Comparison of ENCODE assay signal across 1 cellular context in genomic region chr12:108337235-108338223, GRCh38.
TF ChIP-seq lines count a peak whose summit lies in the region.

No MANE protein-coding gene starts in this region.

TF ChIP-seq in K562, 482 proteins besides CTCF, POLR2A, EP300 and RAD21 (continued from another document and continues in another):
- TF ChIP-seq ZBTB49 (CRISPR knock-in tag; IDR thresholded peaks at IDR 0.05; ENCODE audit: borderline replicate concordance) (no peak), CHD2 (IDR thresholded peaks at IDR 0.05; ENCODE audit: low read depth, low read length) (no peak), TEAD4 (IDR thresholded peaks at IDR 0.05; ENCODE audit: low read length) (peak; percentile 89), TEAD4 (CRISPR knock-in tag; IDR thresholded peaks at IDR 0.05; ENCODE audit: borderline replicate concordance) (no peak), ILK (tag; IDR thresholded peaks at IDR 0.05; ENCODE audit: borderline replicate concordance, low read depth) (no peak), PHF20 (IDR thresholded peaks at IDR 0.05; ENCODE audit: partially characterized antibody) (no peak), MCM5 (IDR thresholded peaks at IDR 0.05; ENCODE audit: low read depth) (no peak), HEY1 (CRISPR knock-in tag; IDR thresholded peaks at IDR 0.05; ENCODE audit: borderline replicate concordance) (no peak), GMEB1 (CRISPR knock-in tag; IDR thresholded peaks at IDR 0.05) (no peak), MLX (CRISPR knock-in tag; conservative IDR thresholded peaks at IDR 0.05) (no peak), KAT7 (CRISPR knock-in tag; IDR thresholded peaks at IDR 0.05; ENCODE audit: borderline replicate concordance) (no peak), ZNF398 (CRISPR knock-in tag; IDR thresholded peaks at IDR 0.05) (no peak), SAP30 (IDR thresholded peaks at IDR 0.05; ENCODE audit: borderline replicate concordance, insufficient read depth, low read depth, low read length, poor library complexity, severe bottlenecking) (no peak), KHSRP (IDR thresholded peaks at IDR 0.05) (no peak), NCOA1 (IDR thresholded peaks at IDR 0.05; ENCODE audit: low read depth) (peak; percentile 82; the same call in 1 of the 2 replicates), TBP (optimal IDR thresholded peaks at IDR 0.05; ENCODE audit: low read depth, low read length) (peak; percentile 35), U2AF1 (optimal IDR thresholded peaks at IDR 0.05; ENCODE audit: low read depth, low read length) (no peak), CEBPG (CRISPR knock-in tag; IDR thresholded peaks at IDR 0.05) (no peak), CEBPG (tag; conservative IDR thresholded peaks at IDR 0.05 in 1 of 2, IDR thresholded peaks at IDR 0.05 in 1 of 2) (no peak), ARID4B (CRISPR knock-in tag; IDR thresholded peaks at IDR 0.05) (no peak), TAF9B (IDR thresholded peaks at IDR 0.05; ENCODE audit: partially characterized antibody) (no peak), EP400 (IDR thresholded peaks at IDR 0.05) (peak; percentile 42; the same call in 1 of the 2 replicates), FOXM1 (IDR thresholded peaks at IDR 0.05; ENCODE audit: low read depth) (peak; percentile 68; the same call in 1 of the 2 replicates), FOXM1 (CRISPR knock-in tag; IDR thresholded peaks at IDR 0.05; ENCODE audit: low read depth) (no peak), SETDB1 (IDR thresholded peaks at IDR 0.05; ENCODE audit: low read length) (no peak), SREBF2 (CRISPR knock-in tag; IDR thresholded peaks at IDR 0.05) (no peak), OTX1 (CRISPR knock-in tag; IDR thresholded peaks at IDR 0.05) (no peak), MLLT1 (IDR thresholded peaks at IDR 0.05) (0 out of 4 replicates have a peak, but pooled peaks of 1 of the 2 experiments have one; percentile 12), ETV1 (tag; conservative IDR thresholded peaks at IDR 0.05; ENCODE audit: low read depth) (no peak), ZFPM2 (CRISPR knock-in tag; IDR thresholded peaks at IDR 0.05) (no peak), GATA2 (CRISPR knock-in tag; IDR thresholded peaks at IDR 0.05) (peak; percentile 70), E2F3 (CRISPR knock-in tag; IDR thresholded peaks at IDR 0.05) (no peak), SP1 (CRISPR knock-in tag; IDR thresholded peaks at IDR 0.05) (no peak), ZNF146 (CRISPR knock-in tag; IDR thresholded peaks at IDR 0.05; ENCODE audit: unreplicated experiment) (no peak), SPI1 (IDR thresholded peaks at IDR 0.05; ENCODE audit: borderline replicate concordance, low read depth, low read length) (no peak), ZBTB7A (IDR thresholded peaks at IDR 0.05; ENCODE audit: borderline replicate concordance, control insufficient read depth, low read depth, low read length) (peak; percentile 32; the same call in 1 of the 2 replicates), DEAF1 (CRISPR knock-in tag; IDR thresholded peaks at IDR 0.05) (no peak), ZNF740 (CRISPR knock-in tag; IDR thresholded peaks at IDR 0.05) (no peak), ZNF740 (tag; IDR thresholded peaks at IDR 0.05) (no peak), USF2 (CRISPR knock-in tag; IDR thresholded peaks at IDR 0.05) (no peak), HES1 (IDR thresholded peaks at IDR 0.05; ENCODE audit: low read depth) (no peak), TAF15 (IDR thresholded peaks at IDR 0.05; ENCODE audit: low read depth, low read length) (no peak), EZH2 (IDR thresholded peaks at IDR 0.05; ENCODE audit: borderline replicate concordance, low read depth, low read length) (no peak), MXI1 (IDR thresholded peaks at IDR 0.05; ENCODE audit: low read depth, low read length) (no peak), PTTG1 (tag; IDR thresholded peaks at IDR 0.05; ENCODE audit: low read depth) (no peak), MEF2D (tag; conservative IDR thresholded peaks at IDR 0.05; ENCODE audit: low read depth) (no peak), MCM2 (IDR thresholded peaks at IDR 0.05; ENCODE audit: low read depth) (no peak), ZNF561 (CRISPR knock-in tag; conservative IDR thresholded peaks at IDR 0.05) (no peak), RUNX1 (IDR thresholded peaks at IDR 0.05; ENCODE audit: low read depth) (no peak), NFIC (IDR thresholded peaks at IDR 0.05) (peak; percentile 79), PYGO2 (tag; IDR thresholded peaks at IDR 0.05) (no peak), DMBX1 (CRISPR knock-in tag; IDR thresholded peaks at IDR 0.05; ENCODE audit: borderline replicate concordance) (peak; percentile 59; the same call in 1 of the 2 replicates), ESRRB (CRISPR knock-in tag; IDR thresholded peaks at IDR 0.05; ENCODE audit: borderline replicate concordance) (no peak), SIRT6 (IDR thresholded peaks at IDR 0.05; ENCODE audit: low read depth, low read length) (no peak), NBN (IDR thresholded peaks at IDR 0.05; ENCODE audit: low read depth) (no peak)
